In genomic region chr6:110529355-110529754, GRCh38 we compare ENCODE assay signal across 11 cellular contexts. TPM values are rescaled to one million over a fixed set of nuclear protein-coding genes. Genes with fewer than 3 reads are reported as not detected.
DNase-seq lines count a peak whose midpoint lies in the region; ATAC-seq lines count a peak whose summit lies in the region.
"Had no signal": no experiment of that assay in that cellular context is flagged by ENCODE, and none has a peak within 500 bp of the region (broad histone marks: within the 10 kb centered on the region; RNA-seq: fewer than 3 reads in every experiment).

No MANE protein-coding gene starts in this region.

- H3K9ac ChIP-seq in BLaER1 = no peak overlapping the region

- no peak overlapping the region for H3K4me3 Mint-ChIP-seq in memory B cell
- H3K4me3 Mint-ChIP-seq: effector memory CD8-positive, alpha-beta T cell had no signal

- peak overlapping the region; percentile 45 for H3K27ac Mint-ChIP-seq in memory B cell
- H3K27ac Mint-ChIP-seq: effector memory CD8-positive, alpha-beta T cell had no signal

- no peaks in the 10 kb centered on the region for H3K36me3 Mint-ChIP-seq in memory B cell

- H3K9me3 ChIP-seq in BLaER1 = peaks cover 10% of the 10 kb centered on the region
- H3K9me3 ChIP-seq: lower lobe of right lung had no signal

- H3K27me3 ChIP-seq in BLaER1 = no peaks in the 10 kb centered on the region

- no peaks in the 10 kb centered on the region for H4K20me1 ChIP-seq in BLaER1

- peaks cover 3% of the 10 kb centered on the region for H3K4me1 Mint-ChIP-seq in memory B cell

- 0 out of 2 replicates have a peak overlapping the region, but pooled peaks have one; percentile 8 for H3K27ac ChIP-seq in BLaER1
- H3K27ac ChIP-seq: lower lobe of right lung had no signal

- no peaks in the 10 kb centered on the region for H3K36me3 ChIP-seq in BLaER1
- H3K36me3 ChIP-seq: lower lobe of right lung had no signal

- peak overlapping the region; percentile 20; the same call in 1 of the 2 replicates for H3K4me2 ChIP-seq in BLaER1

- H3K27me3 Mint-ChIP-seq in memory B cell = no peaks in the 10 kb centered on the region

- peaks cover 12% of the 10 kb centered on the region for H3K4me1 ChIP-seq in BLaER1

- ATAC-seq in memory B cell (ENCODE audit: low read depth) = no peak
- no peak for ATAC-seq in GM21528 (IDR thresholded peaks at IDR 0.05; ENCODE audit: low FRiP score, unreplicated experiment)
- no peak for ATAC-seq in Right ventricle myocardium superior (ENCODE audit: poor library complexity)
- no peak for ATAC-seq in GM18858 (IDR thresholded peaks at IDR 0.05; ENCODE audit: unreplicated experiment)
- ATAC-seq: effector memory CD8-positive, alpha-beta T cell; lower lobe of right lung had no signal

- H3K9me3 Mint-ChIP-seq in memory B cell = no peaks in the 10 kb centered on the region
- H3K9me3 Mint-ChIP-seq: effector memory CD8-positive, alpha-beta T cell had no signal

- DNase-seq in KG1 (lab: John Stamatoyannopoulos, UW) = peak; percentile 16
- peak; percentile 36 for DNase-seq in astrocyte of the hippocampus (ENCODE audit: low read depth, low spot score)
- no peak for DNase-seq in memory B cell (ENCODE audit: low spot score in 2 of 2)
- DNase-seq in superior temporal gyrus (ENCODE audit: extremely low spot score) = no peak
- no peak for DNase-seq in Right ventricle myocardium superior
- DNase-seq: activated T-cell treated with anti-CD3 and anti-CD28 coated beads, Interleukin-2, amount 50 U/mL, for 1 hour; effector memory CD8-positive, alpha-beta T cell; lower lobe of right lung had no signal

- no peak overlapping the region for H3K4me3 ChIP-seq in BLaER1
- H3K4me3 ChIP-seq: lower lobe of right lung had no signal

- intact Hi-C loops in Right ventricle myocardium superior (cut with DNase I) = loop anchor here (5.0 kb wide), 1 partner anchor 423 kb away; no protein-coding TSS in a partner anchor

RNA-seq across cellular contexts. Expression of gene SLC22A16, which starts 52.9 kb away (rescaled TPM):
- not detected for total RNA-seq in Right ventricle myocardium superior

Comparison
In these comparisons a context has a peak if more than half of its experiments do, and no peak if none do; other contexts are left out.
1. DNase-seq: peak in KG1 (single experiment) and astrocyte of the hippocampus (single experiment); none in memory B cell (0 of 2), superior temporal gyrus (single experiment) and Right ventricle myocardium superior (single experiment).